In the genomic region with DNA sequence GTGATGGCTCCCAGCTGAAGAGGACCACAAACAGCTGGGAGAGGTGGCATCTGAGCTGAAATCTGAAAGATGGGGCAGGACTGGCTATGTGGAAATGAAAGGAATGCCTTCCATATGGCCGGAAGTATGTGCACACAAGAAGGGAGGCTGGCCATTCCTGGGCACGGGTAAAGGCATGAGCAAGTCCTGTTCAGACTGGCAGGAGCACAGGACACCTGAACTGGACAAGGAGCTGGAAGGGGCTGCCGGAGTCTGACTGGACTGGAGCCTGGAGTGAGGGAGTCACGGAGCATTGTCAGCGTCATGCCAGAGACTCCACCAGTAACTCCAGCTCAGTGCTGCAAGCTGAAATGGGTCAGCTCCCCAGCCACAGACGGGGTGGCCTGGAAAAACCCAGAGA, we compare ENCODE assay signal across 19 cellular contexts. TPM values are rescaled to one million over a fixed set of nuclear protein-coding genes. Genes with fewer than 3 reads are reported as not detected.
"Had no signal": no experiment of that assay in that cellular context is flagged by ENCODE, and none has a peak within 500 bp of the region (broad histone marks: within the 10 kb centered on the region; RNA-seq: fewer than 3 reads in every experiment).

No MANE protein-coding gene starts in this region.

- H3K27ac Mint-ChIP-seq: activated T-helper 2 cell treated with anti-CD3 and anti-CD28 coated beads, Interferon-gamma antibody, Interleukin-2, Interleukin-4, amounts not matched to agents 10 μg/mL and 5 μg/mL and 100 μg/mL, durations not matched to agents 14 hours and 24 hours and 36 hours had no signal

- H3K4me3 ChIP-seq: breast epithelium, dorsolateral prefrontal cortex, esophagus squamous epithelium, heart right ventricle, pancreas, uterus had no signal

- DNase-seq: activated CD4-positive, alpha-beta T cell treated with anti-CD3 and anti-CD28 coated beads, Interleukin-2, amount 50 U/mL, for 1 hour; activated CD4-positive, CD25-positive, alpha-beta regulatory T cell; activated naive CD4-positive, alpha-beta T cell treated with anti-CD3 and anti-CD28 coated beads, Interleukin-2, amount 50 U/mL, for 16 hours; activated T-cell treated with anti-CD3 and anti-CD28 coated beads for 4 hours; dorsolateral prefrontal cortex; esophagus squamous epithelium; foreskin melanocyte; heart right ventricle; pancreas; stimulated activated CD4-positive, alpha-beta T cell treated with anti-CD3 and anti-CD28 coated beads, Interleukin-4, amount 100 ng/mL, for 1 hour; stimulated activated CD8-positive, alpha-beta memory T cell treated with anti-CD3 and anti-CD28 coated beads, Interleukin-4, amount 100 ng/mL, for 48 hours; stimulated activated naive CD8-positive, alpha-beta T cell treated with anti-CD3 and anti-CD28 coated beads, Interleukin-15, Interleukin-2, amounts not matched to agents 100 U/mL and 50 U/mL, for 24 hours; uterus had no signal

- H3K4me1 Mint-ChIP-seq: neural crest cell had no signal

- H3K27me3 ChIP-seq: breast epithelium, dorsolateral prefrontal cortex, esophagus squamous epithelium, pancreas, uterus had no signal

- H3K4me3 Mint-ChIP-seq: neural crest cell had no signal

- H3K36me3 ChIP-seq: breast epithelium, pancreas, uterus had no signal

- H3K9me3 Mint-ChIP-seq: activated T-helper 2 cell treated with anti-CD3 and anti-CD28 coated beads, Interferon-gamma antibody, Interleukin-2, Interleukin-4, amounts not matched to agents 10 μg/mL and 5 μg/mL and 100 μg/mL, durations not matched to agents 14 hours and 24 hours and 36 hours; neural crest cell had no signal

- ATAC-seq: left lobe of liver; pancreas; stimulated activated naive CD8-positive, alpha-beta T cell treated with anti-CD3 and anti-CD28 coated beads, Interleukin-15, Interleukin-2, amounts not matched to agents 100 U/mL and 50 U/mL, for 24 hours had no signal

- FAIRE-seq: islet of Langerhans, pancreas, TTC549 had no signal

- H3K9me3 ChIP-seq: breast epithelium, esophagus squamous epithelium, heart right ventricle, pancreas, uterus had no signal

- H3K27ac ChIP-seq: dorsolateral prefrontal cortex, esophagus squamous epithelium, heart right ventricle, uterus had no signal

RNA-seq across cellular contexts. Expression of a gene that starts 11.9 kb away (rescaled TPM):
- total RNA-seq: neural crest cell had no signal
